In genomic region chr6:116615937-116616756, GRCh38 we compare ENCODE assay signal across 8 cellular contexts. TPM values are rescaled to one million over a fixed set of nuclear protein-coding genes. Genes with fewer than 3 reads are reported as not detected.
DNase-seq lines count a peak whose midpoint lies in the region; ATAC-seq and TF ChIP-seq lines count a peak whose summit lies in the region.

RSPH4A (plus strand) TSS chr6:116616479; CDS start chr6:116616624, 145 bp downstream.

- H4K20me1 ChIP-seq in SU-DHL-6 (ENCODE audit: low read depth, low read length), result no peaks in the 10 kb centered on the region

- no peak within 1 kb of the TSS for H2BK12ac ChIP-seq in trophoblast cell (ENCODE audit: low read length)

- TF ChIP-seq CTCF in GM06990 (IDR thresholded peaks at IDR 0.05; ENCODE audit: insufficient read depth, low read length, poor library complexity, severe bottlenecking), result no peak
- TF ChIP-seq CTCF in SU-DHL-6 (IDR thresholded peaks at IDR 0.05; ENCODE audit: insufficient read depth, low read length, poor library complexity, severe bottlenecking), result no peak
- TF ChIP-seq CTCF in adrenal gland (IDR thresholded peaks at IDR 0.05), result no peak
- peak in 2 of 9 donors; percentile 27 to 37 for TF ChIP-seq CTCF in heart right ventricle (IDR thresholded peaks at IDR 0.05)
- peak in 1 of 6 experiments; percentile 10 for TF ChIP-seq CTCF in upper lobe of left lung (IDR thresholded peaks at IDR 0.05)

- H4K91ac ChIP-seq in trophoblast cell (ENCODE audit: low read depth, low read length), result peak within 1 kb of the TSS; percentile 64

- H3K27ac ChIP-seq in SU-DHL-6 (ENCODE audit: low read depth, low read length) (no peak within 1 kb of the TSS), adrenal gland (peak within 1 kb of the TSS in 2 of 5 donors; percentile 30 to 37), heart right ventricle (peak within 1 kb of the TSS in 1 of 10 donors; percentile 9), trophoblast cell (ENCODE audit: low read depth, low read length) (no peak within 1 kb of the TSS), upper lobe of left lung (peak within 1 kb of the TSS in 1 of 4 donors; percentile 21)

- ATAC-seq in HG02642 (IDR thresholded peaks at IDR 0.05; ENCODE audit: poor library complexity, unreplicated experiment), result peak; percentile 100
- peak; percentile 97 to 100 (median 99) for ATAC-seq in heart right ventricle
- peak; percentile 97 to 99 for ATAC-seq in upper lobe of left lung (ENCODE audit: low FRiP score in 2 of 2)

- H3K36me3 ChIP-seq in GM06990 (ENCODE audit: control insufficient read depth, insufficient read depth, low read length) (no peaks in the 10 kb centered on the region), SU-DHL-6 (ENCODE audit: low read length) (no peaks in the 10 kb centered on the region), adrenal gland (replicated peaks in 1 of 2) (no peaks in the 10 kb centered on the region), heart right ventricle (no peaks in the 10 kb centered on the region), trophoblast cell (ENCODE audit: control insufficient read depth in 1 of 2, insufficient read depth in 2 of 2, low read length in 2 of 2) (no peaks in the 10 kb centered on the region), upper lobe of left lung (no peaks in the 10 kb centered on the region)

- H3K9me3 ChIP-seq in SU-DHL-6 (ENCODE audit: insufficient read depth, low read length) (no peaks in the 10 kb centered on the region), adrenal gland (replicated peaks in 1 of 3) (no peaks in the 10 kb centered on the region), heart right ventricle (no peaks in the 10 kb centered on the region), trophoblast cell (ENCODE audit: insufficient read depth, low read depth, low read length) (no peaks in the 10 kb centered on the region), upper lobe of left lung (no peaks in the 10 kb centered on the region)

- peak within 1 kb of the TSS; percentile 79 for H3K18ac ChIP-seq in trophoblast cell (ENCODE audit: low read length)

- no peaks in the 10 kb centered on the region for H3K9me2 ChIP-seq in SU-DHL-6 (replicated peaks; ENCODE audit: insufficient read depth, low read length)

- H2AK5ac ChIP-seq in trophoblast cell (ENCODE audit: low read length), result no peak within 1 kb of the TSS

- H3K4me1 ChIP-seq in adrenal gland (replicated peaks in 1 of 2) (peaks cover 6 to 7% of the 10 kb centered on the region in 2 donors), heart right ventricle (peaks cover 0 to 11% (median 7%) of the 10 kb centered on the region in 9 donors), trophoblast cell (ENCODE audit: control insufficient read depth in 1 of 2, insufficient read depth in 2 of 2, low read length in 2 of 2) (peaks cover 0 to 6% of the 10 kb centered on the region in 2 experiments), upper lobe of left lung (peaks cover 6 to 13% (median 13%) of the 10 kb centered on the region in 4 donors)

- H4K12ac ChIP-seq in trophoblast cell (ENCODE audit: low read depth, low read length), result peak within 1 kb of the TSS; percentile 44

- no peak within 1 kb of the TSS for H2BK5ac ChIP-seq in trophoblast cell (ENCODE audit: low read depth, low read length, poor library complexity)

- H3K4me3 ChIP-seq in GM06990 (replicated peaks; ENCODE audit: low read depth, low read length), result peak within 1 kb of the TSS; percentile 66
- peak within 1 kb of the TSS; percentile 44 for H3K4me3 ChIP-seq in SU-DHL-6 (ENCODE audit: insufficient read depth, low read length, poor library complexity, severe bottlenecking)
- peak within 1 kb of the TSS in 3 of 4 donors; percentile 43 to 71 (median 54) for H3K4me3 ChIP-seq in adrenal gland
- H3K4me3 ChIP-seq in heart right ventricle, result peak within 1 kb of the TSS; percentile 5 to 68 (median 56)
- H3K4me3 ChIP-seq in trophoblast cell (ENCODE audit: low read depth, low read length), result peak within 1 kb of the TSS; percentile 72
- peak within 1 kb of the TSS; percentile 26 to 64 (median 50) for H3K4me3 ChIP-seq in upper lobe of left lung

- no peak for TF ChIP-seq EP300 in upper lobe of left lung (IDR thresholded peaks at IDR 0.05)

- H3K79me2 ChIP-seq in SU-DHL-6 (ENCODE audit: insufficient read depth, low read length) (no peaks in the 10 kb centered on the region), trophoblast cell (ENCODE audit: control insufficient read depth, insufficient read depth, low read length, poor library complexity) (peaks cover 2% of the 10 kb centered on the region)

- H3K27me3 ChIP-seq in GM06990 (replicated peaks; ENCODE audit: control insufficient read depth, insufficient read depth, low read length) (no peaks in the 10 kb centered on the region), SU-DHL-6 (ENCODE audit: low read length) (no peaks in the 10 kb centered on the region), adrenal gland (no peaks in the 10 kb centered on the region), heart right ventricle (peaks cover 0 to 5% (median 0%) of the 10 kb centered on the region in 7 donors), trophoblast cell (ENCODE audit: insufficient read depth, low read length) (no peaks in the 10 kb centered on the region), upper lobe of left lung (no peaks in the 10 kb centered on the region)

- peak within 1 kb of the TSS; percentile 37 for H3K9ac ChIP-seq in SU-DHL-6 (ENCODE audit: low read length)
- H3K9ac ChIP-seq in trophoblast cell (ENCODE audit: low read length), result peak within 1 kb of the TSS; percentile 4

- H3F3A ChIP-seq in SU-DHL-6 (ENCODE audit: insufficient read depth), result no peaks in the 10 kb centered on the region

- 0 to 2% (median 1%) methylated on average over 30 of the region's 30 CpGs for WGBS in adrenal gland, 4 donors
- 0 to 1% methylated on average over 30 of the region's 30 CpGs for WGBS in heart right ventricle, 2 donors
- no CpG with 5 or more reads among the region's 30 CpGs for WGBS in trophoblast cell (ENCODE audit: extremely low coverage, insufficient coverage, insufficient read length)
- WGBS in upper lobe of left lung, 2 donors, result 0 to 1% methylated on average over 25 to 30 of the region's 30 CpGs

- no peak within 1 kb of the TSS for H3K23ac ChIP-seq in trophoblast cell (ENCODE audit: low read length)

- H3K79me1 ChIP-seq in trophoblast cell (ENCODE audit: low read length), result peaks cover 2% of the 10 kb centered on the region

- no peak within 1 kb of the TSS for H3K4ac ChIP-seq in trophoblast cell (ENCODE audit: low read depth, low read length)

- TF ChIP-seq POLR2A in adrenal gland (IDR thresholded peaks at IDR 0.05) (no peak), upper lobe of left lung (IDR thresholded peaks at IDR 0.05) (peak in 1 of 4 donors; percentile 27)

- peak within 1 kb of the TSS; percentile 85 for H4K8ac ChIP-seq in trophoblast cell (ENCODE audit: low read depth, low read length)

- H2BK120ac ChIP-seq in trophoblast cell (ENCODE audit: insufficient read depth, low read length, poor library complexity), result peak within 1 kb of the TSS; percentile 54

- intact Hi-C loops in adrenal gland (cut with DNase I) (no loop called here), heart right ventricle (cut with DNase I) (loop anchor here in 1 of 10 donors (2.0 kb wide), 1 partner anchor 43 kb away; no protein-coding TSS in a partner anchor)

- peak within 1 kb of the TSS; percentile 67 for H3K14ac ChIP-seq in trophoblast cell (ENCODE audit: low read length)

- peak; percentile 49 for DNase-seq in GM06990 (ENCODE audit: extremely low read depth, insufficient read length)
- DNase-seq in NCI-H1092 treated with DMSO at 0.1 percent for 48 hours (lab: John Stamatoyannopoulos, UW), result peak; percentile 89
- DNase-seq in adrenal gland, result peak; percentile 92 to 97 (median 95)
- peak; percentile 79 to 94 for DNase-seq in heart right ventricle
- DNase-seq in trophoblast cell, result peak; percentile 73 to 88
- peak in 1 of 2 donors; percentile 92 for DNase-seq in upper lobe of left lung

- H3K4me2 ChIP-seq in SU-DHL-6 (ENCODE audit: low read depth, low read length, poor library complexity, severe bottlenecking) (peak within 1 kb of the TSS; percentile 64), trophoblast cell (ENCODE audit: low read length) (peak within 1 kb of the TSS; percentile 62)

- H2AFZ ChIP-seq in SU-DHL-6 (ENCODE audit: low read depth, low read length, severe bottlenecking), result peak within 1 kb of the TSS; percentile 92
- H2AFZ ChIP-seq in trophoblast cell (ENCODE audit: insufficient read depth, low read length, poor library complexity), result peak within 1 kb of the TSS; percentile 27

RNA-seq across cellular contexts. Expression of gene RSPH4A, which starts in this region (rescaled TPM):
- total RNA-seq in adrenal gland, result 1 to 10 TPM in 1 of 8 donors, under 1 TPM in 5, not detected in 2; 0.14 to 1.5 (median 0.39) TPM
- polyA plus RNA-seq in adrenal gland, result under 1 TPM; 0.64 to 0.84 (median 0.74) TPM
- under 1 TPM in 8 of 10 donors, not detected in 2; 0.11 to 0.55 (median 0.22) TPM for total RNA-seq in heart right ventricle
- polyA plus RNA-seq in heart right ventricle, result under 1 TPM; 0.14 to 0.44 TPM
- polyA plus RNA-seq in trophoblast cell (2013), result 0.07 and 0.11 TPM in 2 replicates
- 10 to 100 TPM in 2 of 6 donors, 1 to 10 TPM in 4; 1.2 to 28.7 (median 4.7) TPM for total RNA-seq in upper lobe of left lung

Comparison
In these comparisons a context has a peak if more than half of its experiments do, and no peak if none do; other contexts are left out.
1. Peak in DNase-seq, ATAC-seq and H3K4me3 ChIP-seq in heart right ventricle; RNA of the gene not detected or under 1 TPM.